In genomic region chr14:65366802-65367570, GRCh38 we compare ENCODE assay signal across 31 cellular contexts. TPM values are rescaled to one million over a fixed set of nuclear protein-coding genes. Genes with fewer than 3 reads are reported as not detected.
DNase-seq lines count a peak whose midpoint lies in the region; ATAC-seq, FAIRE-seq and TF ChIP-seq lines count a peak whose summit lies in the region.
"Had no signal": no experiment of that assay in that cellular context is flagged by ENCODE, and none has a peak within 500 bp of the region (broad histone marks: within the 10 kb centered on the region; RNA-seq: fewer than 3 reads in every experiment).

No MANE protein-coding gene starts in this region.

- POLR2A ChIA-PET in GM12878 (lab: Charles Lee) = no interaction called here

- H3K36me3 ChIP-seq in GM23338 (ENCODE audit: insufficient read depth) = no peaks in the 10 kb centered on the region
- H3K36me3 ChIP-seq in NT2/D1 (ENCODE audit: insufficient read depth, insufficient read length, low read length) = no peaks in the 10 kb centered on the region
- no peaks in the 10 kb centered on the region for H3K36me3 ChIP-seq in GM12878 (ENCODE audit: control insufficient read depth in 2 of 2, insufficient read depth in 2 of 2, low read length in 1 of 2)
- H3K36me3 ChIP-seq in mucosa of descending colon (ENCODE audit: low read depth) = no peaks in the 10 kb centered on the region
- H3K36me3 ChIP-seq: stomach had no signal

- BruUV-seq in GM12878 (replicated peaks; lab: Mats Ljungman, UMichigan) = no TSS peak

- H3K4me1 Mint-ChIP-seq in T-helper 2 cell treated with Interferon-gamma antibody and Interleukin-4, amounts not matched to agents 5 μg/mL and 100 μg/mL, for 36 hours (ENCODE audit: low read depth) = peaks cover 39% of the 10 kb centered on the region
- H3K4me1 Mint-ChIP-seq in GM23338 = peaks cover 28% of the 10 kb centered on the region
- H3K4me1 Mint-ChIP-seq: central memory CD8-positive, alpha-beta T cell had no signal

- RAD21 ChIA-PET in GM12878 (lab: Charles Lee; ENCODE audit: unreplicated experiment) = interaction anchor here (1.0 to 1.6 kb wide), 3 partner anchors 11 to 46 kb away, joined by 3 to 4 read pairs (median 3); no protein-coding TSS in a partner anchor

- intact Hi-C loops in GM12878 (cut with micrococcal nuclease; ENCODE audit: unreplicated experiment) = no loop called here
- intact Hi-C loops in mucosa of descending colon (cut with DNase I, micrococcal nuclease) = no loop called here

- H2AFZ ChIP-seq in GM23338 (peak overlapping the region; percentile 2; the same call in 1 of the 2 replicates), GM12878 (ENCODE audit: control insufficient read depth, low read depth, low read length) (no peak overlapping the region)

- ATAC-seq in GM23338 = peak; percentile 92
- ATAC-seq in GM12878 = peak; percentile 28
- no peak for ATAC-seq in mucosa of descending colon
- ATAC-seq: naive thymus-derived CD4-positive, alpha-beta T cell; right cardiac atrium; Right ventricle myocardium inferior had no signal

- H3K27ac ChIP-seq in GM23338 (ENCODE audit: low read depth) (no peak overlapping the region), GM12878 (ENCODE audit: control insufficient read depth, insufficient read depth) (no peak overlapping the region)
- H3K27ac ChIP-seq: stomach had no signal

- no peaks in the 10 kb centered on the region for H3K9me3 Mint-ChIP-seq in T-helper 2 cell treated with Interferon-gamma antibody and Interleukin-4, amounts not matched to agents 5 μg/mL and 100 μg/mL, for 36 hours
- H3K9me3 Mint-ChIP-seq in GM23338 = no peaks in the 10 kb centered on the region
- H3K9me3 Mint-ChIP-seq: activated CD4-positive, alpha-beta memory T cell treated with anti-CD3 and anti-CD28 coated beads for 36 hours; CD4-positive, CD25-positive, alpha-beta regulatory T cell; central memory CD8-positive, alpha-beta T cell; naive thymus-derived CD4-positive, alpha-beta T cell had no signal

- no peaks in the 10 kb centered on the region for H3K9me3 ChIP-seq in NT2/D1 (ENCODE audit: insufficient read depth, low read length)
- H3K9me3 ChIP-seq in GM12878 (replicated peaks; ENCODE audit: control insufficient read depth, insufficient read depth, low read length) = no peaks in the 10 kb centered on the region
- H3K9me3 ChIP-seq in mucosa of descending colon = no peaks in the 10 kb centered on the region
- H3K9me3 ChIP-seq: stomach had no signal

- H3K27ac Mint-ChIP-seq in T-helper 2 cell treated with Interferon-gamma antibody and Interleukin-4, amounts not matched to agents 5 μg/mL and 100 μg/mL, for 36 hours = peak overlapping the region; percentile 48
- no peak overlapping the region for H3K27ac Mint-ChIP-seq in GM23338
- H3K27ac Mint-ChIP-seq: activated CD4-positive, alpha-beta memory T cell treated with anti-CD3 and anti-CD28 coated beads for 36 hours; CD4-positive, CD25-positive, alpha-beta regulatory T cell had no signal

- no peak for TF ChIP-seq POLR2A in GM12878 (IDR thresholded peaks at IDR 0.05; ENCODE audit: low read depth, low read length)

- DNase-seq in T-helper 2 cell treated with Interferon-gamma antibody and Interleukin-4, amounts not matched to agents 5 μg/mL and 100 μg/mL, for 36 hours (ENCODE audit: low spot score) = no peak
- DNase-seq in T-helper 2 cell = no peak
- DNase-seq in GM23338 (ENCODE audit: low spot score) = peak; percentile 19
- peak; percentile 47 for DNase-seq in NT2/D1 (ENCODE audit: low read depth, low spot score)
- DNase-seq in GM12878 (ENCODE audit: low read depth, low spot score) = no peak
- DNase-seq in mucosa of descending colon = no peak
- DNase-seq in NCI-H187 treated with DMSO at 0.1 percent for 48 hours (lab: John Stamatoyannopoulos, UW) = no peak
- no peak for DNase-seq in urothelium cell line (ENCODE audit: low spot score)
- DNase-seq: activated CD4-positive, alpha-beta memory T cell treated with anti-CD3 and anti-CD28 coated beads for 36 hours; activated CD4-positive, CD25-positive, alpha-beta regulatory T cell; activated gamma-delta T cell treated with Interleukin-2 at 50 U/mL for 16 hours; activated T-cell treated with anti-CD3 and anti-CD28 coated beads for 4 hours; Calu3; CD4-positive, CD25-positive, alpha-beta regulatory T cell; DMS79; erythroblast; GF-D8; IMR-90; midbrain; naive thymus-derived CD4-positive, alpha-beta T cell; NCI-H1105 treated with DMSO at 0.1 percent for 48 hours; NCI-H1930; NCI-H524 treated with DMSO at 0.1 percent for 48 hours; right cardiac atrium; stomach; T-helper 9 cell had no signal

- H4K20me1 ChIP-seq in GM23338 (replicated peaks; ENCODE audit: insufficient read depth) = no peaks in the 10 kb centered on the region
- H4K20me1 ChIP-seq in GM12878 (ENCODE audit: control insufficient read depth, insufficient read depth) = no peaks in the 10 kb centered on the region

- CTCF ChIA-PET in GM12878 (lab: Yijun Ruan, JAX) = interaction anchor here (0.6 to 1.3 kb wide), 3 partner anchors 12 to 593 kb away, joined by 3 to 4 read pairs (median 3); no protein-coding TSS in a partner anchor

- peaks cover 17% of the 10 kb centered on the region for H3K36me3 Mint-ChIP-seq in T-helper 2 cell treated with Interferon-gamma antibody and Interleukin-4, amounts not matched to agents 5 μg/mL and 100 μg/mL, for 36 hours (ENCODE audit: low read depth)
- H3K36me3 Mint-ChIP-seq in GM23338 (ENCODE audit: low read depth) = no peaks in the 10 kb centered on the region
- H3K36me3 Mint-ChIP-seq: CD4-positive, CD25-positive, alpha-beta regulatory T cell had no signal

- H3K79me2 ChIP-seq in GM23338 (replicated peaks; ENCODE audit: insufficient read depth) = no peaks in the 10 kb centered on the region
- no peaks in the 10 kb centered on the region for H3K79me2 ChIP-seq in GM12878 (ENCODE audit: control insufficient read depth, insufficient read depth, low read length)

- no peaks in the 10 kb centered on the region for H3K27me3 Mint-ChIP-seq in T-helper 2 cell treated with Interferon-gamma antibody and Interleukin-4, amounts not matched to agents 5 μg/mL and 100 μg/mL, for 36 hours (ENCODE audit: low read depth)
- H3K27me3 Mint-ChIP-seq in GM23338 (ENCODE audit: insufficient read depth, low read depth, poor library complexity) = no peaks in the 10 kb centered on the region
- H3K27me3 Mint-ChIP-seq: activated CD4-positive, alpha-beta memory T cell treated with anti-CD3 and anti-CD28 coated beads for 36 hours; CD4-positive, CD25-positive, alpha-beta regulatory T cell; central memory CD8-positive, alpha-beta T cell; naive thymus-derived CD4-positive, alpha-beta T cell had no signal

- H3K9me2 ChIP-seq in GM23338 (ENCODE audit: insufficient read depth) = no peaks in the 10 kb centered on the region

- FAIRE-seq in GM12878 (lab: Jason Lieb, UNC) (no peak), urothelium cell line (lab: Jason Lieb, UNC) (no peak)
- FAIRE-seq: A204.1, keratinocyte had no signal

- H3K4me1 ChIP-seq in GM23338 (ENCODE audit: insufficient read depth) (peaks cover 25% of the 10 kb centered on the region), NT2/D1 (ENCODE audit: insufficient read depth, insufficient read length) (no peaks in the 10 kb centered on the region), GM12878 (ENCODE audit: control insufficient read depth, insufficient read depth, low read length) (peaks cover 12% of the 10 kb centered on the region), mucosa of descending colon (ENCODE audit: low read depth) (no peaks in the 10 kb centered on the region)

- H3K4me2 ChIP-seq in GM23338 = no peak overlapping the region
- H3K4me2 ChIP-seq in GM12878 (ENCODE audit: control insufficient read depth, insufficient read depth) = no peak overlapping the region; the same call in 1 of the 2 replicates
- H3K4me2 ChIP-seq: smooth muscle cell had no signal

- H3K4me3 ChIP-seq in GM23338 (no peak overlapping the region), NT2/D1 (ENCODE audit: insufficient read length, low read depth) (no peak overlapping the region), GM12878 (no peak overlapping the region), mucosa of descending colon (no peak overlapping the region)
- H3K4me3 ChIP-seq: smooth muscle cell, stomach had no signal

- TF ChIP-seq RAD21 in GM12878 (IDR thresholded peaks at IDR 0.05; ENCODE audit: insufficient read depth, low read depth, low read length) = no peak

- in situ Hi-C loops in GM12878 (cut with MboI) = no loop called here

- H3K4me3 Mint-ChIP-seq in T-helper 2 cell treated with Interferon-gamma antibody and Interleukin-4, amounts not matched to agents 5 μg/mL and 100 μg/mL, for 36 hours = no peak overlapping the region
- no peak overlapping the region for H3K4me3 Mint-ChIP-seq in GM23338
- H3K4me3 Mint-ChIP-seq: activated CD4-positive, alpha-beta memory T cell treated with anti-CD3 and anti-CD28 coated beads for 36 hours; CD4-positive, CD25-positive, alpha-beta regulatory T cell; central memory CD8-positive, alpha-beta T cell; naive thymus-derived CD4-positive, alpha-beta T cell had no signal

- 21% methylated on average over 3 of the region's 3 CpGs for WGBS in GM12878 (ENCODE audit: insufficient coverage, insufficient replicate concordance, low lambda C conversion rate, missing lambda C conversion rate)

- H3F3A ChIP-seq in GM23338 (replicated peaks; ENCODE audit: low read depth) = no peaks in the 10 kb centered on the region

- SMC1A ChIA-PET in GM12878 (lab: Charles Lee; ENCODE audit: uncharacterized antibody, unreplicated experiment) = interaction anchor here (0.6 to 2.2 kb wide), 7 partner anchors 10 to 456 kb away, joined by 3 to 6 read pairs (median 3); no protein-coding TSS in a partner anchor

- TF ChIP-seq EP300 in GM12878 (IDR thresholded peaks at IDR 0.05; ENCODE audit: borderline replicate concordance in 1 of 2, control insufficient read depth in 1 of 2, low read depth in 2 of 2, low read length in 2 of 2) = no peak

- H3K9ac ChIP-seq in NT2/D1 (ENCODE audit: insufficient read length, low read depth) (no peak overlapping the region), GM12878 (ENCODE audit: control insufficient read depth, insufficient read depth, low read length) (no peak overlapping the region)

- H3K27me3 ChIP-seq in GM23338 (ENCODE audit: insufficient read depth) = no peaks in the 10 kb centered on the region
- H3K27me3 ChIP-seq in NT2/D1 (ENCODE audit: insufficient read depth, insufficient read length) = no peaks in the 10 kb centered on the region
- no peaks in the 10 kb centered on the region for H3K27me3 ChIP-seq in GM12878 (replicated peaks in 1 of 2; ENCODE audit: control insufficient read depth in 2 of 2, insufficient read depth in 2 of 2, low read length in 1 of 2)
- H3K27me3 ChIP-seq: stomach had no signal

- TF ChIP-seq CTCF in GM23338 (conservative IDR thresholded peaks at IDR 0.05; ENCODE audit: low read depth in 2 of 2) (no peak), GM12878 (IDR thresholded peaks at IDR 0.05 in 2 of 3, conservative IDR thresholded peaks at IDR 0.05 in 1 of 3; ENCODE audit: control insufficient read depth in 2 of 3, extremely low read depth in 1 of 3, insufficient read depth in 1 of 3, low read depth in 3 of 3, low read length in 3 of 3) (no peak), mucosa of descending colon (IDR thresholded peaks at IDR 0.05) (no peak)

RNA-seq across cellular contexts. Expression of gene FUT8, which starts 45.5 kb away (rescaled TPM):
- 22.2 and 23.2 TPM in 2 replicates for total RNA-seq in GM23338 (2014; rRNA removed; shearing (Covaris generic))
- polyA plus RNA-seq in GM23338 (2016; fragmentation: Nextera tagmentation; extraction: Ambion mirVana) (8.2 and 8.6 TPM in 2 replicates), GM12878 (2011; rRNA removed) (21.3 and 24.2 TPM in 2 replicates), GM12878 (2014; fragmentation: Illumina TruSeq; extraction: Trizol) (74.1 and 88.8 TPM in 2 replicates), GM12878 (2014; fragmentation: Nextera tagmentation; extraction: Ambion mirVana) (10 to 100 TPM; 25.0 to 45.6 TPM), GM12878 (2014; rRNA removed) (47.5 and 50.1 TPM in 2 replicates), GM12878 (2016; fragmentation: Nextera tagmentation; extraction: Ambion mirVana) (10 to 100 TPM; 64.2 to 68.3 TPM)
- 130 and 133 TPM in 2 replicates for total RNA-seq in GM12878 (2013; cell fraction: nucleolus; rRNA removed)
- total RNA-seq in GM12878 (2014; rRNA removed) (82.3 and 85.5 TPM in 2 replicates), GM12878 (2014; rRNA removed; fragmentation: Illumina TruSeq; extraction: Trizol) (86.3 and 88.7 TPM in 2 replicates), GM12878 (2021) (106 and 107 TPM in 2 replicates), mucosa of descending colon (10 to 100 TPM; 24.7 to 38.1 (median 32.2) TPM)
- polyA plus RNA-seq in GM12878 (2011; ENCODE audit: low read depth) = 20.9 TPM
- polyA plus RNA-seq in GM12878 (2011; cell fraction: cytosol; rRNA removed) = 12.5 and 19.7 TPM in 2 replicates
- 10.7 and 11.2 TPM in 2 replicates for polyA plus RNA-seq in GM12878 (2011; cell fraction: nucleus; rRNA removed)
- 20.4 and 34.4 TPM in 2 replicates for polyA plus RNA-seq in GM12878 (2012)
- polyA minus RNA-seq in GM12878 (2011; rRNA and poly(A)+ RNA removed) = 29.7 and 42.8 TPM in 2 replicates
- 9.6 and 9.9 TPM in 2 replicates for polyA minus RNA-seq in GM12878 (2011; cell fraction: cytosol; rRNA and poly(A)+ RNA removed)
- 31.3 and 55.2 TPM in 2 replicates for polyA minus RNA-seq in GM12878 (2011; cell fraction: nucleus; rRNA and poly(A)+ RNA removed)

Comparison
In these comparisons a context has a peak if more than half of its experiments do, and no peak if none do; other contexts are left out.
1. DNase-seq: peak in GM23338 (single experiment) and NT2/D1 (single experiment); none in T-helper 2 cell treated with Interferon-gamma antibody and Interleukin-4, amounts not matched to agents 5 μg/mL and 100 μg/mL, for 36 hours (single experiment), T-helper 2 cell (0 of 5), GM12878 (single experiment), mucosa of descending colon (0 of 3), NCI-H187 treated with DMSO at 0.1 percent for 48 hours (single experiment) and urothelium cell line (single experiment).